In genomic region chr15:40108061-40108854, GRCh38 we compare ENCODE assay signal across 1 cellular context.
TF ChIP-seq lines count a peak whose summit lies in the region.

No MANE protein-coding gene starts in this region.

TF ChIP-seq in SK-N-SH treated with all-trans-retinoic acid at 6 μM for 48 hours, 23 proteins besides CTCF, POLR2A, EP300 and RAD21 (continued from another document):
- TF ChIP-seq CSRNP3 (CRISPR knock-in tag; IDR thresholded peaks at IDR 0.05): no peak
